Comparison of ENCODE assay signal across 11 cellular contexts in genomic region chr14:37709419-37710195, GRCh38.
DNase-seq lines count a peak whose midpoint lies in the region; ATAC-seq, FAIRE-seq and TF ChIP-seq lines count a peak whose summit lies in the region.
"Had no signal": no experiment of that assay in that cellular context is flagged by ENCODE, and none has a peak within 500 bp of the region (broad histone marks: within the 10 kb centered on the region; RNA-seq: fewer than 3 reads in every experiment).

No MANE protein-coding gene starts in this region.

- H3K27ac ChIP-seq in WERI-Rb-1 (no peak overlapping the region), kidney (ENCODE audit: low read depth in 2 of 2, low read length in 2 of 2) (no peak overlapping the region)
- H3K27ac ChIP-seq: SJCRH30 had no signal

- DNase-seq in AG20443 (ENCODE audit: low spot score) (peak; percentile 25), HT-29 (ENCODE audit: low spot score) (peak; percentile 31), WERI-Rb-1 (no peak), kidney (no peak), globus pallidus (ENCODE audit: low spot score) (no peak), activated gamma-delta T cell treated with Interleukin-2 at 50 U/mL for 16 hours (no peak), hypothalamus (lab: John Stamatoyannopoulos, UW) (no peak)

- TF ChIP-seq CTCF in WERI-Rb-1 (IDR thresholded peaks at IDR 0.05; ENCODE audit: low read depth, low read length) (0 out of 2 replicates have a peak, but pooled peaks have one; percentile 15), kidney (IDR thresholded peaks at IDR 0.05; ENCODE audit: borderline replicate concordance, extremely low read depth, insufficient read depth) (no peak)

- H3K4me1 ChIP-seq in kidney (ENCODE audit: control insufficient read depth in 1 of 2, insufficient read depth in 1 of 2, low read depth in 1 of 2, low read length in 2 of 2), result no peaks in the 10 kb centered on the region

- no peaks in the 10 kb centered on the region for H3K27me3 ChIP-seq in WERI-Rb-1 (ENCODE audit: insufficient read depth, low read depth, severe bottlenecking)
- H3K27me3 ChIP-seq: SJCRH30 had no signal

- intact Hi-C loops in kidney (cut with DNase I), result no loop called here

- H3K9ac ChIP-seq in kidney (ENCODE audit: low read length in 2 of 2), result no peak overlapping the region

- ATAC-seq in GM19324 (IDR thresholded peaks at IDR 0.05; ENCODE audit: low FRiP score, unreplicated experiment), result no peak
- ATAC-seq: activated naive CD4-positive, alpha-beta T cell treated with anti-CD3 and anti-CD28 coated beads, Interleukin-2, amount 50 U/mL, for 72 hours; GM12878 had no signal

- no peak overlapping the region for H3K4me3 ChIP-seq in WERI-Rb-1 (ENCODE audit: low read depth, low read length)
- no peak overlapping the region for H3K4me3 ChIP-seq in kidney (ENCODE audit: low read length in 2 of 2)
- H3K4me3 ChIP-seq: GM12878, SJCRH30 had no signal

- FAIRE-seq in kidney (lab: Jason Lieb, UNC), result peak; percentile 11
- FAIRE-seq: GM12878 had no signal

- H3K9me3 ChIP-seq in WERI-Rb-1 (ENCODE audit: severe bottlenecking) (no peaks in the 10 kb centered on the region), kidney (ENCODE audit: control insufficient read depth in 1 of 2, low read length in 2 of 2) (no peaks in the 10 kb centered on the region)
- H3K9me3 ChIP-seq: SJCRH30 had no signal

- H3K36me3 ChIP-seq in WERI-Rb-1 (no peaks in the 10 kb centered on the region), kidney (ENCODE audit: control insufficient read depth in 1 of 2, insufficient read depth in 2 of 2, low read length in 2 of 2) (no peaks in the 10 kb centered on the region)
- H3K36me3 ChIP-seq: SJCRH30 had no signal

Comparison
In these comparisons a context has a peak if more than half of its experiments do, and no peak if none do; other contexts are left out.
1. DNase-seq: peak in AG20443 (single experiment) and HT-29 (single experiment); none in WERI-Rb-1 (single experiment), kidney (single experiment), globus pallidus (single experiment), activated gamma-delta T cell treated with Interleukin-2 at 50 U/mL for 16 hours (single experiment) and hypothalamus (0 of 51).